9 cellular contexts compared by ENCODE assay signal in the genomic region with DNA sequence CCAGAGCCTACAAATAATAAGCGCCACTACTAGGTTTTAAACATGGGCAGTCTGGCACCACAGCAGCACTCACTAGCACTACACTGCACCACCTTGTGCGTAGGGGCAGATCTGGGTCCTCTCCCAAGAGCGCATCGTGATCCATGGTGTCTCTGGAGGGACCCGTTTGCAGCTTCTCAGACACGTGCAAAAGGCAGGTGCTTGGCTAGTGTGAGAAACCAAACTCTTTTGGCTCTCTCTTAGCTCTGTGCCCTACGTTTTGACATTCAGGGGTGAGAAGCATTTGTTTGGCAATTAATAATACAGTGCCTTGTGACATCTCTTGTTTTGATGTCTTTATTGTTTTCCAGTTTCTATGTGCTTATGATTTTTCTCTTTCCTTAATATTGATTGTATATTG.
"Had no signal": no experiment of that assay in that cellular context is flagged by ENCODE, and none has a peak within 500 bp of the region (broad histone marks: within the 10 kb centered on the region; RNA-seq: fewer than 3 reads in every experiment).

No MANE protein-coding gene starts in this region.

- H3K27ac Mint-ChIP-seq: GM23338, H9, HFFc6 had no signal

- H3K4me1 ChIP-seq: HAP-1 had no signal

- H3K36me3 ChIP-seq: HAP-1 had no signal

- DNase-seq: GM23248, GOT3, H7, H9, HCEC 1CT, HFFc6 had no signal

- H3K9me3 ChIP-seq: HAP-1 had no signal

- H3K4me3 Mint-ChIP-seq: GM23338, H9, HFFc6 had no signal

- H3K4me3 ChIP-seq: GM23248, GM23338, HAP-1 had no signal

- H3K27ac ChIP-seq: GM23248 had no signal

- ATAC-seq: GM23338, HCT116 had no signal

- H3K9me3 Mint-ChIP-seq: GM23338, H9, HFFc6 had no signal
